1 cellular context compared by ENCODE assay signal in genomic region chr6:27672113-27672799, GRCh38.
TF ChIP-seq lines count a peak whose summit lies in the region.

No MANE protein-coding gene starts in this region.

TF ChIP-seq in HepG2, 621 proteins besides CTCF, POLR2A, EP300 and RAD21 (continued from another document and continues in another):
- TF ChIP-seq MEIS1 (CRISPR knock-in tag; IDR thresholded peaks at IDR 0.05; ENCODE audit: borderline replicate concordance), result no peak
- TF ChIP-seq SP140L (CRISPR knock-in tag; IDR thresholded peaks at IDR 0.05; ENCODE audit: borderline replicate concordance), result peak; percentile 96
- peak; percentile 70; the same call in 1 of the 2 replicates for TF ChIP-seq PITX1 (CRISPR knock-in tag; IDR thresholded peaks at IDR 0.05)
- TF ChIP-seq FOXA3 (CRISPR knock-in tag; IDR thresholded peaks at IDR 0.05), result peak; percentile 46; the same call in 1 of the 2 replicates
- no peak for TF ChIP-seq MBNL3 (CRISPR knock-in tag; conservative IDR thresholded peaks at IDR 0.05)
- no peak for TF ChIP-seq ZNF670 (CRISPR knock-in tag; IDR thresholded peaks at IDR 0.05; ENCODE audit: borderline replicate concordance)
- peak; percentile 66; the same call in 1 of the 2 replicates for TF ChIP-seq ZBTB4 (CRISPR knock-in tag; IDR thresholded peaks at IDR 0.05; ENCODE audit: borderline replicate concordance)
- peak; percentile 67; the same call in 1 of the 2 replicates for TF ChIP-seq ZNF788 (CRISPR knock-in tag; IDR thresholded peaks at IDR 0.05; ENCODE audit: borderline replicate concordance)
- no peak for TF ChIP-seq KLF13 (CRISPR knock-in tag; IDR thresholded peaks at IDR 0.05)
- TF ChIP-seq ZNF556 (CRISPR knock-in tag; IDR thresholded peaks at IDR 0.05; ENCODE audit: borderline replicate concordance), result peak; percentile 79; the same call in 1 of the 2 replicates
- no peak; the same call in 1 of the 2 replicates for TF ChIP-seq ZNF615 (CRISPR knock-in tag; IDR thresholded peaks at IDR 0.05; ENCODE audit: borderline replicate concordance)
- peak; percentile 19; the same call in 1 of the 2 replicates for TF ChIP-seq TFAP4 (IDR thresholded peaks at IDR 0.05; ENCODE audit: borderline replicate concordance, low read depth)
- TF ChIP-seq KDM2A (CRISPR knock-in tag; IDR thresholded peaks at IDR 0.05; ENCODE audit: borderline replicate concordance, low read depth), result peak; percentile 69
- TF ChIP-seq ZNF816 (CRISPR knock-in tag; IDR thresholded peaks at IDR 0.05; ENCODE audit: borderline replicate concordance), result no peak
- TF ChIP-seq KAT8 (CRISPR knock-in tag; IDR thresholded peaks at IDR 0.05), result peak; percentile 92
- TF ChIP-seq NCOA5 (CRISPR knock-in tag; IDR thresholded peaks at IDR 0.05), result no peak
- TF ChIP-seq ZBTB46 (CRISPR knock-in tag; IDR thresholded peaks at IDR 0.05; ENCODE audit: borderline replicate concordance), result no peak
- TF ChIP-seq ZNF652 (CRISPR knock-in tag; IDR thresholded peaks at IDR 0.05; ENCODE audit: borderline replicate concordance, low read depth), result peak; percentile 10; the same call in 1 of the 2 replicates
- TF ChIP-seq ZNF260 (CRISPR knock-in tag; IDR thresholded peaks at IDR 0.05; ENCODE audit: borderline replicate concordance, low read depth), result no peak
- TF ChIP-seq ZNF570 (CRISPR knock-in tag; IDR thresholded peaks at IDR 0.05; ENCODE audit: borderline replicate concordance), result no peak
- peak; percentile 93 for TF ChIP-seq ZMAT3 (CRISPR knock-in tag; conservative IDR thresholded peaks at IDR 0.05)
- no peak for TF ChIP-seq ZNF747 (CRISPR knock-in tag; IDR thresholded peaks at IDR 0.05; ENCODE audit: borderline replicate concordance)
- TF ChIP-seq HNF4G (IDR thresholded peaks at IDR 0.05; ENCODE audit: borderline replicate concordance, low read depth, low read length), result no peak
- TF ChIP-seq HNF4G (CRISPR knock-in tag; IDR thresholded peaks at IDR 0.05; ENCODE audit: borderline replicate concordance, low read depth), result 0 out of 2 replicates have a peak, but pooled peaks have one; percentile 23
- TF ChIP-seq RCOR2 (CRISPR knock-in tag; IDR thresholded peaks at IDR 0.05), result 0 out of 2 replicates have a peak, but pooled peaks have one; percentile 71
- TF ChIP-seq ZNF225 (CRISPR knock-in tag; IDR thresholded peaks at IDR 0.05), result peak; percentile 71; the same call in 1 of the 2 replicates
- peak; percentile 68; the same call in 1 of the 2 replicates for TF ChIP-seq ZFP82 (CRISPR knock-in tag; IDR thresholded peaks at IDR 0.05; ENCODE audit: borderline replicate concordance)
- peak; percentile 84 for TF ChIP-seq TOPORS (CRISPR knock-in tag; IDR thresholded peaks at IDR 0.05)
- TF ChIP-seq GATA4 (IDR thresholded peaks at IDR 0.05; ENCODE audit: borderline replicate concordance, low read depth), result no peak
- TF ChIP-seq GATAD1 (CRISPR knock-in tag; IDR thresholded peaks at IDR 0.05), result peak; percentile 59; the same call in 1 of the 2 replicates
- TF ChIP-seq AGO2 (optimal IDR thresholded peaks at IDR 0.05; ENCODE audit: low read depth, low read length), result no peak
- no peak for TF ChIP-seq ZNF572 (CRISPR knock-in tag; IDR thresholded peaks at IDR 0.05)
- peak; percentile 63; the same call in 1 of the 2 replicates for TF ChIP-seq PRDM10 (CRISPR knock-in tag; IDR thresholded peaks at IDR 0.05; ENCODE audit: low read depth)
- TF ChIP-seq MAX (IDR thresholded peaks at IDR 0.05), result peak; percentile 49
- no peak for TF ChIP-seq NBN (conservative IDR thresholded peaks at IDR 0.05)
- TF ChIP-seq ZNF724P (CRISPR knock-in tag; IDR thresholded peaks at IDR 0.05; ENCODE audit: borderline replicate concordance), result 0 out of 2 replicates have a peak, but pooled peaks have one; percentile 84
- TF ChIP-seq CEBPG (CRISPR knock-in tag; IDR thresholded peaks at IDR 0.05), result no peak
- TF ChIP-seq ZNF564 (CRISPR knock-in tag; IDR thresholded peaks at IDR 0.05), result no peak
- TF ChIP-seq TCF7 (IDR thresholded peaks at IDR 0.05; ENCODE audit: low read depth), result no peak
- TF ChIP-seq KDM3A (CRISPR knock-in tag; IDR thresholded peaks at IDR 0.05; ENCODE audit: low read depth), result peak; percentile 71; the same call in 1 of the 2 replicates
- peak; percentile 54; the same call in 1 of the 2 replicates for TF ChIP-seq ZSCAN9 (CRISPR knock-in tag; IDR thresholded peaks at IDR 0.05; ENCODE audit: borderline replicate concordance)
- TF ChIP-seq ZNF792 (CRISPR knock-in tag; IDR thresholded peaks at IDR 0.05), result peak; percentile 81
- TF ChIP-seq ZNF589 (CRISPR knock-in tag; conservative IDR thresholded peaks at IDR 0.05), result no peak
- TF ChIP-seq ZNF781 (CRISPR knock-in tag; IDR thresholded peaks at IDR 0.05; ENCODE audit: borderline replicate concordance, not compliant biosample characterization), result peak; percentile 43
- no peak for TF ChIP-seq ZC3H4 (CRISPR knock-in tag; IDR thresholded peaks at IDR 0.05; ENCODE audit: borderline replicate concordance)
- no peak for TF ChIP-seq ZNF549 (CRISPR knock-in tag; IDR thresholded peaks at IDR 0.05)
- peak; percentile 48; the same call in 1 of the 2 replicates for TF ChIP-seq ELF1 (CRISPR knock-in tag; IDR thresholded peaks at IDR 0.05)
- no peak for TF ChIP-seq GLMP (CRISPR knock-in tag; IDR thresholded peaks at IDR 0.05; ENCODE audit: borderline replicate concordance)
- peak; percentile 70 for TF ChIP-seq ZNF557 (CRISPR knock-in tag; IDR thresholded peaks at IDR 0.05)
- peak; percentile 93 for TF ChIP-seq RXRB (CRISPR knock-in tag; IDR thresholded peaks at IDR 0.05; ENCODE audit: borderline replicate concordance)
- TF ChIP-seq GFI1 (CRISPR knock-in tag; IDR thresholded peaks at IDR 0.05; ENCODE audit: borderline replicate concordance), result peak; percentile 65; the same call in 1 of the 2 replicates
- TF ChIP-seq ARHGAP35 (CRISPR knock-in tag; IDR thresholded peaks at IDR 0.05; ENCODE audit: borderline replicate concordance), result no peak
- TF ChIP-seq HOXA5 (CRISPR knock-in tag; IDR thresholded peaks at IDR 0.05), result peak; percentile 69; the same call in 1 of the 2 replicates
- TF ChIP-seq HNRNPK (IDR thresholded peaks at IDR 0.05; ENCODE audit: low read depth, low read length, poor library complexity, severe bottlenecking), result no peak
- no peak for TF ChIP-seq CEBPZ (IDR thresholded peaks at IDR 0.05; ENCODE audit: low read length)
- peak; percentile 79 for TF ChIP-seq ZKSCAN8 (CRISPR knock-in tag; IDR thresholded peaks at IDR 0.05; ENCODE audit: borderline replicate concordance)
- peak; percentile 95 for TF ChIP-seq HDAC1 (CRISPR knock-in tag; IDR thresholded peaks at IDR 0.05)
- TF ChIP-seq SP4 (CRISPR knock-in tag; IDR thresholded peaks at IDR 0.05), result peak; percentile 51
- peak; percentile 34; the same call in 1 of the 2 replicates for TF ChIP-seq NFYC (CRISPR knock-in tag; IDR thresholded peaks at IDR 0.05)
- TF ChIP-seq ZNF629 (CRISPR knock-in tag; conservative IDR thresholded peaks at IDR 0.05), result no peak; the same call in 1 of the 2 replicates
- peak; percentile 73; the same call in 1 of the 2 replicates for TF ChIP-seq ZNF431 (CRISPR knock-in tag; IDR thresholded peaks at IDR 0.05; ENCODE audit: borderline replicate concordance, low read depth)
- no peak for TF ChIP-seq CC2D1A (CRISPR knock-in tag; IDR thresholded peaks at IDR 0.05)
